Comparison of ENCODE assay signal across 6 cellular contexts in genomic region chr1:43979261-43979527, GRCh38. TPM values are rescaled to one million over a fixed set of nuclear protein-coding genes. Genes with fewer than 3 reads are reported as not detected.
DNase-seq lines count a peak whose midpoint lies in the region; ATAC-seq, FAIRE-seq and TF ChIP-seq lines count a peak whose summit lies in the region.

No MANE protein-coding gene starts in this region.

- peaks cover 4% of the 10 kb centered on the region; the same call in 1 of the 2 replicates for H4K20me1 ChIP-seq in HepG2 (ENCODE audit: insufficient read depth, low read length)

- H3K36me3 ChIP-seq in A673 (ENCODE audit: insufficient read depth, low read length, poor library complexity, severe bottlenecking) (peaks cover 28% of the 10 kb centered on the region), RWPE2 (ENCODE audit: low read depth) (peaks cover 44% of the 10 kb centered on the region), HepG2 (replicated peaks in 1 of 2; ENCODE audit: control insufficient read depth in 1 of 2, insufficient read depth in 2 of 2, low read length in 2 of 2) (peaks cover 12 to 34% of the 10 kb centered on the region in 2 experiments)

- TF ChIP-seq EP300 in HepG2 (IDR thresholded peaks at IDR 0.05; ENCODE audit: low read depth in 2 of 2, low read length in 2 of 2): no peak
- no peak for TF ChIP-seq EP300 in HepG2 (CRISPR knock-in tag; IDR thresholded peaks at IDR 0.05; ENCODE audit: borderline replicate concordance)

- in situ Hi-C loops in HepG2 (cut with HindIII; ENCODE audit: extremely low pct_ligation_motif_present, low pct_unique_long_range_greater_than_20kb) (no loop called here), G401 (cut with HindIII; ENCODE audit: low sequenced_read_pairs) (loop anchor here (10.0 kb wide), 1 partner anchor 66 kb away; no protein-coding TSS in a partner anchor)

- CTCF ChIA-PET in A673 (lab: Charles Lee) (no interaction called here), HepG2 (lab: Yijun Ruan, JAX; ENCODE audit: low intra/inter-chr PET ratio, low total read pairs) (no interaction called here)

- peaks cover 27% of the 10 kb centered on the region for H3K4me1 ChIP-seq in A673 (ENCODE audit: insufficient read depth, low read length, poor library complexity, severe bottlenecking)
- H3K4me1 ChIP-seq in RWPE2 (ENCODE audit: insufficient read depth, poor library complexity, severe bottlenecking): peaks cover 10% of the 10 kb centered on the region
- peaks cover 71% of the 10 kb centered on the region for H3K4me1 ChIP-seq in HepG2 (ENCODE audit: insufficient read depth, low read length)

- H3K4me3 ChIP-seq in A673 (ENCODE audit: low read depth, low read length, poor library complexity, severe bottlenecking): peak overlapping the region; percentile 65
- peak overlapping the region; percentile 66 for H3K4me3 ChIP-seq in RWPE2 (ENCODE audit: severe bottlenecking)
- H3K4me3 ChIP-seq in HepG2 (replicated peaks in 1 of 3; ENCODE audit: insufficient read depth in 1 of 3, low read depth in 2 of 3, low read length in 3 of 3): peak overlapping the region; percentile 62 to 87 (median 84); a peak in 5 of 6 replicates

- no peak for FAIRE-seq in HepG2 (lab: Jason Lieb, UNC)

- ATAC-seq in RWPE2 (ENCODE audit: low read depth) (no peak), HepG2 (no peak), GM21390 (IDR thresholded peaks at IDR 0.05; ENCODE audit: unreplicated experiment) (no peak)

- H3K27ac ChIP-seq in A673 (ENCODE audit: low read depth, low read length, poor library complexity, severe bottlenecking): peak overlapping the region; percentile 85
- H3K27ac ChIP-seq in RWPE2 (ENCODE audit: poor library complexity, severe bottlenecking): peak overlapping the region; percentile 91
- H3K27ac ChIP-seq in HepG2 (ENCODE audit: extremely low read length, insufficient read depth, low read length): peak overlapping the region; percentile 83

- no peak for TF ChIP-seq RAD21 in HepG2 (CRISPR knock-in tag; IDR thresholded peaks at IDR 0.05)

- H3K9me3 ChIP-seq in A673 (ENCODE audit: low read depth, low read length, poor library complexity, severe bottlenecking): no peaks in the 10 kb centered on the region
- H3K9me3 ChIP-seq in RWPE2 (ENCODE audit: severe bottlenecking): no peaks in the 10 kb centered on the region
- no peaks in the 10 kb centered on the region for H3K9me3 ChIP-seq in HepG2 (ENCODE audit: low read length)

- TF ChIP-seq POLR2A in HepG2 (IDR thresholded peaks at IDR 0.05; ENCODE audit: insufficient read depth in 1 of 2, low read depth in 2 of 2, low read length in 2 of 2): no peak

- TF ChIP-seq CTCF in A673 (conservative IDR thresholded peaks at IDR 0.05; ENCODE audit: low read depth, low read length) (no peak), RWPE2 (IDR thresholded peaks at IDR 0.05; ENCODE audit: poor library complexity, severe bottlenecking) (no peak), HepG2 (CRISPR knock-in tag; IDR thresholded peaks at IDR 0.05) (no peak)

- DNase-seq in A673 (ENCODE audit: low spot score): no peak
- no peak for DNase-seq in RWPE2 (ENCODE audit: low spot score)
- DNase-seq in HepG2 (ENCODE audit: low spot score): no peak
- DNase-seq in G401 (ENCODE audit: low spot score): no peak
- DNase-seq in AG08396 (ENCODE audit: low spot score): no peak

- no TSS peak for BruUV-seq in A673 (replicated peaks; lab: Mats Ljungman, UMichigan)
- BruUV-seq in HepG2 (replicated peaks; lab: Mats Ljungman, UMichigan): no TSS peak

- peak overlapping the region; percentile 91; the same call in 1 of the 2 replicates for H3K4me2 ChIP-seq in HepG2 (ENCODE audit: low read depth, low read length)

- H3K27me3 ChIP-seq in A673 (replicated peaks; ENCODE audit: insufficient read depth, low read depth, low read length, poor library complexity) (no peaks in the 10 kb centered on the region), RWPE2 (ENCODE audit: insufficient read depth, poor library complexity, severe bottlenecking) (no peaks in the 10 kb centered on the region), HepG2 (ENCODE audit: control insufficient read depth in 1 of 2, insufficient read depth in 2 of 2, low read length in 2 of 2) (no peaks in the 10 kb centered on the region)

- POLR2A ChIA-PET in A673 (lab: Charles Lee; ENCODE audit: low non-redundant PET): no interaction called here
- POLR2A ChIA-PET in HepG2 (lab: Yijun Ruan, JAX): interaction anchor here (1.3 to 1.8 kb wide), 2 partner anchors 9 to 52 kb away, joined by 8 to 9 read pairs; partner anchors contain the start of genes DPH2 and SLC6A9

- intact Hi-C loops in A673 (cut with micrococcal nuclease; ENCODE audit: unreplicated experiment) (no loop called here), HepG2 (cut with micrococcal nuclease; ENCODE audit: unreplicated experiment) (no loop called here)

- peaks cover 55% of the 10 kb centered on the region for H3K79me2 ChIP-seq in HepG2 (ENCODE audit: insufficient read depth, low read length)

- peak overlapping the region; percentile 76 for H3K9ac ChIP-seq in HepG2 (ENCODE audit: insufficient read depth, low read depth, low read length)

- WGBS in HepG2 (ENCODE audit: low lambda C conversion rate): no CpG with 5 or more reads among the region's 45 CpGs

- no peak overlapping the region for H2AFZ ChIP-seq in HepG2 (ENCODE audit: low read length)

RNA-seq across cellular contexts. Expression of gene B4GALT2, which starts 0.2 kb away (rescaled TPM):
- total RNA-seq in A673 (2021) (71.5 and 76.4 TPM in 2 replicates), HepG2 (2016; rRNA removed; fragmentation: Illumina TruSeq; extraction: Trizol) (56.5 and 78.0 TPM in 2 replicates)
- total RNA-seq in HepG2 (2016; cell fraction: cytosol; rRNA removed; fragmentation: Illumina TruSeq; extraction: Trizol; ENCODE audit: low read depth): 81.0 and 86.5 TPM in 2 replicates
- total RNA-seq in HepG2 (2016; cell fraction: insoluble cytoplasmic fraction; rRNA removed; fragmentation: Illumina TruSeq; extraction: Trizol): 57.1 and 86.7 TPM in 2 replicates
- 144 and 151 TPM in 2 replicates for total RNA-seq in HepG2 (2016; cell fraction: membrane; rRNA removed; fragmentation: Illumina TruSeq; extraction: Trizol)
- total RNA-seq in HepG2 (2016; cell fraction: nucleus; rRNA removed; fragmentation: Illumina TruSeq; extraction: Trizol): 42.0 and 49.7 TPM in 2 replicates
- polyA plus RNA-seq in HepG2 (2011; rRNA removed): 41.9 and 57.0 TPM in 2 replicates
- polyA plus RNA-seq in HepG2 (2011; cell fraction: cytosol; rRNA removed): 39.2 and 66.4 TPM in 2 replicates
- polyA plus RNA-seq in HepG2 (2011; cell fraction: nucleus; rRNA removed): 53.0 and 54.3 TPM in 2 replicates
- polyA plus RNA-seq in HepG2 (2012): 40.1 and 41.5 TPM in 2 replicates
- 96.5 and 101 TPM in 2 replicates for polyA plus RNA-seq in HepG2 (2016; cell fraction: cytosol; fragmentation: Illumina TruSeq; extraction: Trizol; ENCODE audit: low read depth)
- 67.6 and 73.0 TPM in 2 replicates for polyA plus RNA-seq in HepG2 (2016; cell fraction: insoluble cytoplasmic fraction; fragmentation: Illumina TruSeq; extraction: Trizol; ENCODE audit: low read depth)
- 132 and 145 TPM in 2 replicates for polyA plus RNA-seq in HepG2 (2016; cell fraction: membrane; fragmentation: Illumina TruSeq; extraction: Trizol; ENCODE audit: low read depth)
- 86.0 and 90.4 TPM in 2 replicates for polyA plus RNA-seq in HepG2 (2016; cell fraction: nucleus; fragmentation: Illumina TruSeq; extraction: Trizol; ENCODE audit: insufficient read depth, low read depth)
- 52.0 and 94.8 TPM in 2 replicates for polyA minus RNA-seq in HepG2 (2011; rRNA and poly(A)+ RNA removed; ENCODE audit: low replicate concordance)
- polyA minus RNA-seq in HepG2 (2011; cell fraction: cytosol; rRNA and poly(A)+ RNA removed): 24.3 and 27.3 TPM in 2 replicates
- 13.7 and 15.8 TPM in 2 replicates for polyA minus RNA-seq in HepG2 (2011; cell fraction: nucleus; rRNA and poly(A)+ RNA removed)
- 38.9 and 56.4 TPM in 2 replicates for total RNA-seq in G401 (2014; rRNA removed; shearing (Covaris generic))

RNA-seq across cellular contexts. Expression of gene ATP6V0B, which starts 4.4 kb away (rescaled TPM):
- total RNA-seq in A673 (2021): 153 and 181 TPM in 2 replicates
- 76.4 and 161 TPM in 2 replicates for total RNA-seq in HepG2 (2016; rRNA removed; fragmentation: Illumina TruSeq; extraction: Trizol)
- 117 and 155 TPM in 2 replicates for total RNA-seq in HepG2 (2016; cell fraction: cytosol; rRNA removed; fragmentation: Illumina TruSeq; extraction: Trizol; ENCODE audit: low read depth)
- total RNA-seq in HepG2 (2016; cell fraction: insoluble cytoplasmic fraction; rRNA removed; fragmentation: Illumina TruSeq; extraction: Trizol): 83.5 and 169 TPM in 2 replicates
- 125 and 145 TPM in 2 replicates for total RNA-seq in HepG2 (2016; cell fraction: membrane; rRNA removed; fragmentation: Illumina TruSeq; extraction: Trizol)
- total RNA-seq in HepG2 (2016; cell fraction: nucleus; rRNA removed; fragmentation: Illumina TruSeq; extraction: Trizol): 134 and 145 TPM in 2 replicates
- 157 and 169 TPM in 2 replicates for polyA plus RNA-seq in HepG2 (2011; rRNA removed)
- polyA plus RNA-seq in HepG2 (2011; cell fraction: cytosol; rRNA removed): 171 and 212 TPM in 2 replicates
- 191 and 208 TPM in 2 replicates for polyA plus RNA-seq in HepG2 (2011; cell fraction: nucleus; rRNA removed)
- 45.1 and 96.9 TPM in 2 replicates for polyA plus RNA-seq in HepG2 (2012)
- polyA plus RNA-seq in HepG2 (2016; cell fraction: cytosol; fragmentation: Illumina TruSeq; extraction: Trizol; ENCODE audit: low read depth): 104 and 146 TPM in 2 replicates
- 64.0 and 66.5 TPM in 2 replicates for polyA plus RNA-seq in HepG2 (2016; cell fraction: insoluble cytoplasmic fraction; fragmentation: Illumina TruSeq; extraction: Trizol; ENCODE audit: low read depth)
- polyA plus RNA-seq in HepG2 (2016; cell fraction: membrane; fragmentation: Illumina TruSeq; extraction: Trizol; ENCODE audit: low read depth): 95.1 and 113 TPM in 2 replicates
- polyA plus RNA-seq in HepG2 (2016; cell fraction: nucleus; fragmentation: Illumina TruSeq; extraction: Trizol; ENCODE audit: insufficient read depth, low read depth): 218 and 233 TPM in 2 replicates
- polyA minus RNA-seq in HepG2 (2011; rRNA and poly(A)+ RNA removed; ENCODE audit: low replicate concordance): 161 and 288 TPM in 2 replicates
- 33.1 and 37.3 TPM in 2 replicates for polyA minus RNA-seq in HepG2 (2011; cell fraction: cytosol; rRNA and poly(A)+ RNA removed)
- polyA minus RNA-seq in HepG2 (2011; cell fraction: nucleus; rRNA and poly(A)+ RNA removed): 51.0 and 60.8 TPM in 2 replicates
- total RNA-seq in G401 (2014; rRNA removed; shearing (Covaris generic)): 133 and 183 TPM in 2 replicates

RNA-seq across cellular contexts. Expression of gene DPH2, which starts 9.4 kb away (rescaled TPM):
- 44.8 and 52.8 TPM in 2 replicates for total RNA-seq in A673 (2021)
- total RNA-seq in HepG2 (2016; rRNA removed; fragmentation: Illumina TruSeq; extraction: Trizol): 38.3 and 40.5 TPM in 2 replicates
- 15.2 TPM in 2 replicates for total RNA-seq in HepG2 (2016; cell fraction: cytosol; rRNA removed; fragmentation: Illumina TruSeq; extraction: Trizol; ENCODE audit: low read depth)
- total RNA-seq in HepG2 (2016; cell fraction: insoluble cytoplasmic fraction; rRNA removed; fragmentation: Illumina TruSeq; extraction: Trizol): 33.0 and 37.1 TPM in 2 replicates
- total RNA-seq in HepG2 (2016; cell fraction: membrane; rRNA removed; fragmentation: Illumina TruSeq; extraction: Trizol): 43.0 and 46.2 TPM in 2 replicates
- 21.9 and 28.3 TPM in 2 replicates for total RNA-seq in HepG2 (2016; cell fraction: nucleus; rRNA removed; fragmentation: Illumina TruSeq; extraction: Trizol)
- 32.2 and 39.3 TPM in 2 replicates for polyA plus RNA-seq in HepG2 (2011; rRNA removed)
- polyA plus RNA-seq in HepG2 (2011; cell fraction: cytosol; rRNA removed): 29.8 and 30.1 TPM in 2 replicates
- 143 and 148 TPM in 2 replicates for polyA plus RNA-seq in HepG2 (2011; cell fraction: nucleus; rRNA removed)
- polyA plus RNA-seq in HepG2 (2012): 16.3 and 20.7 TPM in 2 replicates
- 16.6 and 18.7 TPM in 2 replicates for polyA plus RNA-seq in HepG2 (2016; cell fraction: cytosol; fragmentation: Illumina TruSeq; extraction: Trizol; ENCODE audit: low read depth)
- 33.1 and 38.5 TPM in 2 replicates for polyA plus RNA-seq in HepG2 (2016; cell fraction: insoluble cytoplasmic fraction; fragmentation: Illumina TruSeq; extraction: Trizol; ENCODE audit: low read depth)
- 41.7 and 43.1 TPM in 2 replicates for polyA plus RNA-seq in HepG2 (2016; cell fraction: membrane; fragmentation: Illumina TruSeq; extraction: Trizol; ENCODE audit: low read depth)
- 50.3 and 52.5 TPM in 2 replicates for polyA plus RNA-seq in HepG2 (2016; cell fraction: nucleus; fragmentation: Illumina TruSeq; extraction: Trizol; ENCODE audit: insufficient read depth, low read depth)
- 71.2 and 144 TPM in 2 replicates for polyA minus RNA-seq in HepG2 (2011; rRNA and poly(A)+ RNA removed; ENCODE audit: low replicate concordance)
- 10.3 and 13.5 TPM in 2 replicates for polyA minus RNA-seq in HepG2 (2011; cell fraction: cytosol; rRNA and poly(A)+ RNA removed)
- polyA minus RNA-seq in HepG2 (2011; cell fraction: nucleus; rRNA and poly(A)+ RNA removed): 36.7 and 43.0 TPM in 2 replicates
- 43.0 and 47.6 TPM in 2 replicates for total RNA-seq in G401 (2014; rRNA removed; shearing (Covaris generic))

RNA-seq across cellular contexts. Expression of gene CCDC24, which starts 12.2 kb away (rescaled TPM):
- total RNA-seq in A673 (2021) (5.6 and 7.9 TPM in 2 replicates), HepG2 (2016; rRNA removed; fragmentation: Illumina TruSeq; extraction: Trizol) (2.2 and 2.9 TPM in 2 replicates)
- total RNA-seq in HepG2 (2016; cell fraction: cytosol; rRNA removed; fragmentation: Illumina TruSeq; extraction: Trizol; ENCODE audit: low read depth): 0.79 and 2.4 TPM in 2 replicates
- total RNA-seq in HepG2 (2016; cell fraction: insoluble cytoplasmic fraction; rRNA removed; fragmentation: Illumina TruSeq; extraction: Trizol): 0.95 and 2.5 TPM in 2 replicates
- total RNA-seq in HepG2 (2016; cell fraction: membrane; rRNA removed; fragmentation: Illumina TruSeq; extraction: Trizol): 1.8 and 2.6 TPM in 2 replicates
- 2.8 and 3.1 TPM in 2 replicates for total RNA-seq in HepG2 (2016; cell fraction: nucleus; rRNA removed; fragmentation: Illumina TruSeq; extraction: Trizol)
- 1.4 and 1.8 TPM in 2 replicates for polyA plus RNA-seq in HepG2 (2011; rRNA removed)
- polyA plus RNA-seq in HepG2 (2011; cell fraction: cytosol; rRNA removed): 0.59 and 0.82 TPM in 2 replicates
- polyA plus RNA-seq in HepG2 (2011; cell fraction: nucleus; rRNA removed): 8.4 and 10.6 TPM in 2 replicates
- polyA plus RNA-seq in HepG2 (2012): 2.3 and 3.3 TPM in 2 replicates
- polyA plus RNA-seq in HepG2 (2016; cell fraction: cytosol; fragmentation: Illumina TruSeq; extraction: Trizol; ENCODE audit: low read depth): 1.3 and 1.8 TPM in 2 replicates
- 2.1 and 2.4 TPM in 2 replicates for polyA plus RNA-seq in HepG2 (2016; cell fraction: insoluble cytoplasmic fraction; fragmentation: Illumina TruSeq; extraction: Trizol; ENCODE audit: low read depth)
- 1.7 and 2.2 TPM in 2 replicates for polyA plus RNA-seq in HepG2 (2016; cell fraction: membrane; fragmentation: Illumina TruSeq; extraction: Trizol; ENCODE audit: low read depth)
- polyA plus RNA-seq in HepG2 (2016; cell fraction: nucleus; fragmentation: Illumina TruSeq; extraction: Trizol; ENCODE audit: insufficient read depth, low read depth): 4.7 and 6.9 TPM in 2 replicates
- 1.1 and 1.6 TPM in 2 replicates for polyA minus RNA-seq in HepG2 (2011; rRNA and poly(A)+ RNA removed; ENCODE audit: low replicate concordance)
- polyA minus RNA-seq in HepG2 (2011; cell fraction: cytosol; rRNA and poly(A)+ RNA removed): not detected in 2 replicates
- polyA minus RNA-seq in HepG2 (2011; cell fraction: nucleus; rRNA and poly(A)+ RNA removed): 1.2 and 1.9 TPM in 2 replicates
- total RNA-seq in G401 (2014; rRNA removed; shearing (Covaris generic)): 2.2 and 8.1 TPM in 2 replicates

RNA-seq across cellular contexts. Expression of gene IPO13, which starts 32.4 kb away (rescaled TPM):
- total RNA-seq in A673 (2021): 44.1 and 53.4 TPM in 2 replicates
- total RNA-seq in HepG2 (2016; rRNA removed; fragmentation: Illumina TruSeq; extraction: Trizol): 14.3 and 15.6 TPM in 2 replicates
- total RNA-seq in HepG2 (2016; cell fraction: cytosol; rRNA removed; fragmentation: Illumina TruSeq; extraction: Trizol; ENCODE audit: low read depth): 2.4 and 3.1 TPM in 2 replicates
- total RNA-seq in HepG2 (2016; cell fraction: insoluble cytoplasmic fraction; rRNA removed; fragmentation: Illumina TruSeq; extraction: Trizol): 13.4 and 14.4 TPM in 2 replicates
- 5.8 and 6.8 TPM in 2 replicates for total RNA-seq in HepG2 (2016; cell fraction: membrane; rRNA removed; fragmentation: Illumina TruSeq; extraction: Trizol)
- total RNA-seq in HepG2 (2016; cell fraction: nucleus; rRNA removed; fragmentation: Illumina TruSeq; extraction: Trizol): 15.1 and 20.1 TPM in 2 replicates
- 12.9 and 15.0 TPM in 2 replicates for polyA plus RNA-seq in HepG2 (2011; rRNA removed)
- 11.2 and 12.8 TPM in 2 replicates for polyA plus RNA-seq in HepG2 (2011; cell fraction: cytosol; rRNA removed)
- 43.8 and 47.3 TPM in 2 replicates for polyA plus RNA-seq in HepG2 (2011; cell fraction: nucleus; rRNA removed)
- 9.7 and 11.8 TPM in 2 replicates for polyA plus RNA-seq in HepG2 (2012)
- 2.2 and 2.4 TPM in 2 replicates for polyA plus RNA-seq in HepG2 (2016; cell fraction: cytosol; fragmentation: Illumina TruSeq; extraction: Trizol; ENCODE audit: low read depth)
- 14.5 and 14.6 TPM in 2 replicates for polyA plus RNA-seq in HepG2 (2016; cell fraction: insoluble cytoplasmic fraction; fragmentation: Illumina TruSeq; extraction: Trizol; ENCODE audit: low read depth)
- polyA plus RNA-seq in HepG2 (2016; cell fraction: membrane; fragmentation: Illumina TruSeq; extraction: Trizol; ENCODE audit: low read depth): 3.4 and 5.4 TPM in 2 replicates
- 47.0 and 47.3 TPM in 2 replicates for polyA plus RNA-seq in HepG2 (2016; cell fraction: nucleus; fragmentation: Illumina TruSeq; extraction: Trizol; ENCODE audit: insufficient read depth, low read depth)
- 37.2 and 43.4 TPM in 2 replicates for polyA minus RNA-seq in HepG2 (2011; rRNA and poly(A)+ RNA removed; ENCODE audit: low replicate concordance)
- polyA minus RNA-seq in HepG2 (2011; cell fraction: cytosol; rRNA and poly(A)+ RNA removed): 8.7 and 12.3 TPM in 2 replicates
- polyA minus RNA-seq in HepG2 (2011; cell fraction: nucleus; rRNA and poly(A)+ RNA removed): 9.8 and 11.1 TPM in 2 replicates
- 15.9 and 22.6 TPM in 2 replicates for total RNA-seq in G401 (2014; rRNA removed; shearing (Covaris generic))
